In genomic region chr19:1027020-1027952, GRCh38 we compare ENCODE assay signal across 8 cellular contexts. TPM values are rescaled to one million over a fixed set of nuclear protein-coding genes. Genes with fewer than 3 reads are reported as not detected.
A peak's percentile ranks its signal among the peaks of the same experiment; 100 is the strongest.
DNase-seq lines count a peak whose midpoint lies in the region; ATAC-seq lines count a peak whose summit lies in the region.

No MANE protein-coding gene starts in this region.

- H3K36me3 ChIP-seq in iPS-15b (ENCODE audit: control insufficient read depth, insufficient read depth, low read length) = peaks cover 12% of the 10 kb centered on the region

- H3K9me3 ChIP-seq in iPS-15b (ENCODE audit: control insufficient read depth, insufficient read depth, low read length) = no peaks in the 10 kb centered on the region

- no peaks in the 10 kb centered on the region for H3K4me1 ChIP-seq in iPS-15b (ENCODE audit: control insufficient read depth, insufficient read depth, low read length)

- H3K27ac ChIP-seq in adipose tissue (ENCODE audit: low read depth, low read length) = peak overlapping the region; percentile 73

- DNase-seq in GDM1 (lab: John Stamatoyannopoulos, UW) (peak; percentile 23), Kasumi-1 (lab: John Stamatoyannopoulos, UW) (peak; percentile 20 to 25), SHP77 treated with DMSO at 0.1 percent for 48 hours (lab: John Stamatoyannopoulos, UW) (no peak)
- DNase-seq in stimulated activated CD4-positive, alpha-beta T cell treated with anti-CD3 and anti-CD28 coated beads, Interleukin-4, amount 100 ng/mL, for 1 hour = peak; percentile 40

- H3K9ac ChIP-seq in iPS-15b (ENCODE audit: low read depth, low read length) = peak overlapping the region; percentile 92

- WGBS in adipose tissue, 3 donors = 2 to 3% (median 3%) methylated on average over 35 to 36 of the region's 36 CpGs

- H3K4me3 ChIP-seq in iPS-15b (ENCODE audit: low read depth, low read length) = peak overlapping the region; percentile 83

- no peaks in the 10 kb centered on the region for H3K27me3 ChIP-seq in iPS-15b (ENCODE audit: control insufficient read depth, insufficient read depth, low read length)

- ATAC-seq in GM19463 (IDR thresholded peaks at IDR 0.05; ENCODE audit: unreplicated experiment) (no peak), GM18873 (IDR thresholded peaks at IDR 0.05; ENCODE audit: low FRiP score, unreplicated experiment) (no peak)

RNA-seq across cellular contexts. Expression of gene CNN2, which starts 0.9 kb away (rescaled TPM):
- 100 to 1,000 TPM in 1 of 3 donors, 10 to 100 TPM in 2; 39.3 to 107 (median 76.1) TPM for polyA plus RNA-seq in adipose tissue

RNA-seq across cellular contexts. Expression of gene RNU6-2, which starts 6.0 kb away (rescaled TPM):
- not detected for polyA plus RNA-seq in adipose tissue

RNA-seq across cellular contexts. Expression of gene TMEM259, which starts 6.4 kb away (rescaled TPM):
- 100 to 1,000 TPM; 107 to 198 (median 126) TPM for polyA plus RNA-seq in adipose tissue

RNA-seq across cellular contexts. Expression of gene ABCA7, which starts 12.6 kb away (rescaled TPM):
- 10 to 100 TPM in 2 of 3 donors, 1 to 10 TPM in 1; 9.6 to 26.2 (median 14.7) TPM for polyA plus RNA-seq in adipose tissue

RNA-seq across cellular contexts. Expression of gene GRIN3B, which starts 27.1 kb away (rescaled TPM):
- polyA plus RNA-seq in adipose tissue = under 1 TPM in 2 of 3 donors, not detected in 1; 0.01 to 0.03 TPM
